In the genomic region with DNA sequence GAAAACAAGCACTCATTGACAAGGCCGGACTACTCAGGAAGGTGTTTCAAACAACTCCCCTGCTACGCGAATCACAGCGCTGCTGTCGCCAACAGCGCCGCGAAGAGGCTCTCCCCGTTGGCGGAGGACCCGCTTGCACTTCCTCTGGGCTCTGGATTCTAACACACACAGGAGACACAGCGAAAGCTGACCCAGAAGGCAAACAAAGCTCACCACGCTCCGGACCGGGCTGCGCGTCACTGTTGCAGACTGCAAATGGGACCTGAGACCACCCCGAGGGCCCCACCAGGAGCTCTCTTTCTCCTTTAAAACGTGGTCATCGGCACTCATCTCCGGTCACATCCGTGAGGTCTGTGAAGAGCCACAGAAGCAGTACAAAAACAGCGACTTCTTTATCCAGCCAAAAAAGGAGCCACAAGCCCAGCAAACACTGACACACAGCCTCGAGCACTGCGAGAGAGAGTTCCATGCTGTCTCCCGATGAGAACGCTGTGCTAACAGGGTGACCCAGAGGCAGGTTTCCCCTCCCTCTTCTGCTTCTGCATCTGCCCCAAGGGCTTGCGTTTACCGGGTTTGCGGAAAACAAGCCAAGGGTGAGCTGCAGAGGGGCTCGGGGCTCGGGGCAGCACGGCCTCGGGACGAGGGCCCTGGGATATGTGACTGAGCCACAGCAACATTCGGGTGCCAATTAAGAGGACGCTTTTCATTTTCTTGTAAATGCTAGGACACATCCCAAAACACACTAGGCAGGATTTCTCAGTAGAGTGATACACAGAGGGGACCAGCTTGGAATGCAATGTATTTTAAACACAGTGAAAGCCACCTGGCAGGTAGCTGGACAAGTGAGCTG, we compare ENCODE assay signal across 11 cellular contexts. TPM values are rescaled to one million over a fixed set of nuclear protein-coding genes. Genes with fewer than 3 reads are reported as not detected.
DNase-seq lines count a peak whose midpoint lies in the region; ATAC-seq and TF ChIP-seq lines count a peak whose summit lies in the region.
"Had no signal": no experiment of that assay in that cellular context is flagged by ENCODE, and none has a peak within 500 bp of the region (broad histone marks: within the 10 kb centered on the region; RNA-seq: fewer than 3 reads in every experiment).

No MANE protein-coding gene starts in this region.

- H3K27ac Mint-ChIP-seq in stimulated activated naive CD8-positive, alpha-beta T cell treated with anti-CD3 and anti-CD28 coated beads, Interleukin-15, amount 100 ng/mL, for 72 hours: no peak overlapping the region

- TF ChIP-seq CTCF in psoas muscle (IDR thresholded peaks at IDR 0.05) (no peak), PC-9 (conservative IDR thresholded peaks at IDR 0.05) (no peak)

- WGBS in psoas muscle, 3 donors: 70 to 77% (median 73%) methylated on average over 37 of the region's 37 CpGs

- H3K9me3 ChIP-seq in psoas muscle (no peaks in the 10 kb centered on the region), PC-9 (ENCODE audit: insufficient read depth, low read depth) (peaks cover 7% of the 10 kb centered on the region; the same call in 1 of the 2 replicates)

- CTCF ChIA-PET in PC-9 (lab: Charles Lee): no interaction called here

- ATAC-seq in psoas muscle (no peak), GM19324 (IDR thresholded peaks at IDR 0.05; ENCODE audit: low FRiP score, unreplicated experiment) (no peak)
- no peak for ATAC-seq in stimulated activated naive CD8-positive, alpha-beta T cell treated with anti-CD3 and anti-CD28 coated beads, Interleukin-15, amount 100 ng/mL, for 72 hours

- POLR2A ChIA-PET in PC-9 (lab: Charles Lee; ENCODE audit: unreplicated experiment): no interaction called here

- H3K4me2 ChIP-seq in PC-9: no peak overlapping the region

- H3K9me2 ChIP-seq in PC-9 (ENCODE audit: insufficient read depth): no peaks in the 10 kb centered on the region

- BruUV-seq in PC-9 (replicated peaks; lab: Mats Ljungman, UMichigan): no TSS peak

- no peak overlapping the region for H3K4me3 Mint-ChIP-seq in stimulated activated naive CD8-positive, alpha-beta T cell treated with anti-CD3 and anti-CD28 coated beads, Interleukin-15, amount 100 ng/mL, for 72 hours

- H3K4me3 ChIP-seq in psoas muscle (peak overlapping the region; percentile 18), PC-9 (no peak overlapping the region)

- intact Hi-C loops in psoas muscle (cut with DNase I) (no loop called here), PC-9 (cut with micrococcal nuclease; ENCODE audit: unreplicated experiment) (no loop called here)

- H3K36me3 ChIP-seq in psoas muscle (ENCODE audit: insufficient read depth in 1 of 2, low read depth in 1 of 2) (peaks cover 0 to 18% of the 10 kb centered on the region in 2 donors), PC-9 (ENCODE audit: low read depth) (peaks cover 29% of the 10 kb centered on the region)

- H3K27ac ChIP-seq in psoas muscle (peak overlapping the region; percentile 50), PC-9 (no peak overlapping the region)

- peaks cover 34% of the 10 kb centered on the region for H3K79me2 ChIP-seq in PC-9 (ENCODE audit: low read depth)

- H3K4me1 Mint-ChIP-seq in stimulated activated naive CD8-positive, alpha-beta T cell treated with anti-CD3 and anti-CD28 coated beads, Interleukin-15, amount 100 ng/mL, for 72 hours: peaks cover 38% of the 10 kb centered on the region

- no peaks in the 10 kb centered on the region for H3K27me3 Mint-ChIP-seq in stimulated activated naive CD8-positive, alpha-beta T cell treated with anti-CD3 and anti-CD28 coated beads, Interleukin-15, amount 100 ng/mL, for 72 hours

- peaks cover 24% of the 10 kb centered on the region for H3F3A ChIP-seq in PC-9 (ENCODE audit: insufficient read depth, low read depth)

- H4K20me1 ChIP-seq in PC-9 (ENCODE audit: insufficient read depth): no peaks in the 10 kb centered on the region; the same call in 1 of the 2 replicates

- no peaks in the 10 kb centered on the region for H3K9me3 Mint-ChIP-seq in stimulated activated naive CD8-positive, alpha-beta T cell treated with anti-CD3 and anti-CD28 coated beads, Interleukin-15, amount 100 ng/mL, for 72 hours

- DNase-seq in AG08396 (ENCODE audit: low spot score) (peak; percentile 59), hypothalamus (lab: John Stamatoyannopoulos, UW) (peak in 26 of 51 donors; percentile 21 to 69 (median 42)), psoas muscle (peak in 1 of 2 donors; percentile 69), PC-9 (no peak), DMS153 (lab: John Stamatoyannopoulos, UW) (no peak)
- DNase-seq in activated CD8-positive, alpha-beta memory T cell treated with anti-CD3 and anti-CD28 coated beads, Interleukin-2, amount 50 U/mL, for 48 hours: peak; percentile 35
- DNase-seq in stimulated activated naive CD8-positive, alpha-beta T cell treated with anti-CD3 and anti-CD28 coated beads, Interleukin-15, amount 100 ng/mL, for 72 hours: no peak
- DNase-seq: effector CD4-positive, alpha-beta T cell; KBM-7; NCI-H526 had no signal

- H3K27me3 ChIP-seq in psoas muscle (ENCODE audit: insufficient read depth in 3 of 3, low read length in 2 of 3) (no peaks in the 10 kb centered on the region), PC-9 (ENCODE audit: insufficient read depth, low read depth) (no peaks in the 10 kb centered on the region)

- no peak overlapping the region for H2AFZ ChIP-seq in PC-9

- peaks cover 26% of the 10 kb centered on the region for H3K4me1 ChIP-seq in psoas muscle
- peaks cover 18% of the 10 kb centered on the region for H3K4me1 ChIP-seq in PC-9 (replicated peaks; ENCODE audit: insufficient read depth)

RNA-seq across cellular contexts. Expression of a gene that starts 41.3 kb away (rescaled TPM):
- total RNA-seq in psoas muscle: not detected
- under 1 TPM in 1 of 3 donors, not detected in 2; 0.03 TPM for polyA plus RNA-seq in psoas muscle
- 0.50 TPM in 1 of 2 replicates, not detected in the other for total RNA-seq in PC-9 (2021)

Comparison
In these comparisons a context has a peak if more than half of its experiments do, and no peak if none do; other contexts are left out.
1. DNase-seq: peak in AG08396 (single experiment), activated CD8-positive, alpha-beta memory T cell treated with anti-CD3 and anti-CD28 coated beads, Interleukin-2, amount 50 U/mL, for 48 hours (single experiment) and hypothalamus (26 of 51); none in PC-9 (0 of 2), DMS153 (single experiment) and stimulated activated naive CD8-positive, alpha-beta T cell treated with anti-CD3 and anti-CD28 coated beads, Interleukin-15, amount 100 ng/mL, for 72 hours (0 of 2).